Comparison of ENCODE assay signal across 15 cellular contexts in genomic region chr1:11357291-11357690, GRCh38.
"Had no signal": no experiment of that assay in that cellular context is flagged by ENCODE, and none has a peak within 500 bp of the region (broad histone marks: within the 10 kb centered on the region; RNA-seq: fewer than 3 reads in every experiment).

No MANE protein-coding gene starts in this region.

- H3K4me3 ChIP-seq: breast epithelium, dorsolateral prefrontal cortex, esophagus squamous epithelium, psoas muscle, spleen, transverse colon had no signal

- H3K36me3 ChIP-seq: breast epithelium, esophagus squamous epithelium, spleen, transverse colon had no signal

- H3K9me3 Mint-ChIP-seq: T-helper 1 cell treated with Interleukin-12 subunit alpha and Interleukin-12 subunit beta and Interleukin-4 antibody, amounts not matched to agents 30 μg/mL and 1 μg/mL, for 36 hours had no signal

- H3K4me1 ChIP-seq: breast epithelium, esophagus squamous epithelium, foreskin keratinocyte, psoas muscle, spleen, transverse colon had no signal

- H3K27ac ChIP-seq: breast epithelium, esophagus squamous epithelium, foreskin keratinocyte, psoas muscle, spleen, transverse colon had no signal

- H3K36me3 Mint-ChIP-seq: activated naive CD4-positive, alpha-beta T cell treated with anti-CD3 and anti-CD28 coated beads, Interleukin-2, amount 50 U/mL, for 72 hours; stimulated activated memory B cell treated with anti-CD40 and anti-IgM and Interleukin-4, amounts not matched to agents 10 μg/mL and 1 μg/mL and 100 μg/mL, for 72 hours had no signal

- DNase-seq: activated CD4-positive, alpha-beta T cell treated with anti-CD3 and anti-CD28 coated beads for 48 hours; activated CD8-positive, alpha-beta memory T cell treated with anti-CD3 and anti-CD28 coated beads for 24 hours; amniotic stem cell; esophagus squamous epithelium; foreskin keratinocyte; kidney glomerular epithelial cell; psoas muscle; spleen; stimulated activated CD4-positive, alpha-beta T cell treated with anti-CD3 and anti-CD28 coated beads, Interleukin-1b, Interleukin-23, amount 100 ng/mL, for 48 hours; transverse colon had no signal

- H3K4me3 Mint-ChIP-seq: stimulated activated memory B cell treated with anti-CD40 and anti-IgM and Interleukin-4, amounts not matched to agents 10 μg/mL and 1 μg/mL and 100 μg/mL, for 72 hours; T-helper 1 cell treated with Interleukin-12 subunit alpha and Interleukin-12 subunit beta and Interleukin-4 antibody, amounts not matched to agents 30 μg/mL and 1 μg/mL, for 36 hours had no signal

- H3K27ac Mint-ChIP-seq: activated naive CD4-positive, alpha-beta T cell treated with anti-CD3 and anti-CD28 coated beads, Interleukin-2, amount 50 U/mL, for 72 hours; stimulated activated memory B cell treated with anti-CD40 and anti-IgM and Interleukin-4, amounts not matched to agents 10 μg/mL and 1 μg/mL and 100 μg/mL, for 72 hours; T-helper 1 cell treated with Interleukin-12 subunit alpha and Interleukin-12 subunit beta and Interleukin-4 antibody, amounts not matched to agents 30 μg/mL and 1 μg/mL, for 36 hours had no signal

- H3K9me3 ChIP-seq: breast epithelium, esophagus squamous epithelium, psoas muscle, spleen, transverse colon had no signal
